8 cellular contexts compared by ENCODE assay signal in genomic region chr15:89556413-89557262, GRCh38. TPM values are rescaled to one million over a fixed set of nuclear protein-coding genes. Genes with fewer than 3 reads are reported as not detected.
DNase-seq lines count a peak whose midpoint lies in the region; ATAC-seq and TF ChIP-seq lines count a peak whose summit lies in the region.

No MANE protein-coding gene starts in this region.

- H2AFZ ChIP-seq in OCI-LY1 (ENCODE audit: low read length) = no peak overlapping the region

- peaks cover 5% of the 10 kb centered on the region for H3K27me3 Mint-ChIP-seq in activated T-helper 17 cell treated with anti-CD3 and anti-CD28 coated beads, Interleukin-2, amount 50 U/mL, for 72 hours

- no peak overlapping the region for H3K4me3 Mint-ChIP-seq in activated T-helper 17 cell treated with anti-CD3 and anti-CD28 coated beads, Interleukin-2, amount 50 U/mL, for 72 hours

- WGBS in ovary, 3 donors = 43 to 50% (median 47%) methylated on average over 9 of the region's 9 CpGs

- H3K36me3 ChIP-seq in OCI-LY1 (ENCODE audit: insufficient read depth, low read length) (no peaks in the 10 kb centered on the region), ovary (no peaks in the 10 kb centered on the region)

- DNase-seq in DMS53 (lab: John Stamatoyannopoulos, UW) = peak; percentile 78
- peak in 41 of 76 experiments; percentile 3 to 58 (median 19) for DNase-seq in HUDEP-2 (lab: John Stamatoyannopoulos, UW; ENCODE audit: unreplicated experiment in 76 of 76)
- peak; percentile 68 for DNase-seq in foreskin melanocyte
- DNase-seq in ovary = peak in 4 of 5 donors; percentile 13 to 37 (median 24)

- peak; percentile 51 for ATAC-seq in activated T-helper 17 cell treated with anti-CD3 and anti-CD28 coated beads, Interleukin-2, amount 50 U/mL, for 72 hours (replicated peaks)
- ATAC-seq in HG02884 (IDR thresholded peaks at IDR 0.05; ENCODE audit: unreplicated experiment) (no peak), GM19395 (IDR thresholded peaks at IDR 0.05; ENCODE audit: unreplicated experiment) (no peak)

- no peak for TF ChIP-seq POLR2A in ovary (IDR thresholded peaks at IDR 0.05)

- TF ChIP-seq CTCF in OCI-LY1 (IDR thresholded peaks at IDR 0.05; ENCODE audit: low read length) = peak; percentile 56
- TF ChIP-seq CTCF in ovary (IDR thresholded peaks at IDR 0.05) = peak; percentile 39 to 49 (median 41)

- no peak overlapping the region for H3K4me3 ChIP-seq in OCI-LY1 (ENCODE audit: low read depth, low read length, poor library complexity, severe bottlenecking)
- H3K4me3 ChIP-seq in ovary = no peak overlapping the region

- H3K36me3 Mint-ChIP-seq in activated T-helper 17 cell treated with anti-CD3 and anti-CD28 coated beads, Interleukin-2, amount 50 U/mL, for 72 hours (ENCODE audit: low read depth) = no peaks in the 10 kb centered on the region

- H3K9ac ChIP-seq in OCI-LY1 (ENCODE audit: low read length) = no peak overlapping the region

- H3K4me1 Mint-ChIP-seq in activated T-helper 17 cell treated with anti-CD3 and anti-CD28 coated beads, Interleukin-2, amount 50 U/mL, for 72 hours = no peaks in the 10 kb centered on the region

- H3K4me1 ChIP-seq in OCI-LY1 (ENCODE audit: insufficient read depth, low read length, severe bottlenecking) (no peaks in the 10 kb centered on the region), ovary (ENCODE audit: insufficient read depth) (no peaks in the 10 kb centered on the region)

- TF ChIP-seq EP300 in ovary (IDR thresholded peaks at IDR 0.05) = no peak

- H3K27me3 ChIP-seq in OCI-LY1 (ENCODE audit: insufficient read depth, low read length) (no peaks in the 10 kb centered on the region), ovary (no peaks in the 10 kb centered on the region)

- H3K9me3 ChIP-seq in OCI-LY1 (ENCODE audit: low read length) = no peaks in the 10 kb centered on the region
- H3K9me3 ChIP-seq in ovary = no peaks in the 10 kb centered on the region

- H3K9me3 Mint-ChIP-seq in activated T-helper 17 cell treated with anti-CD3 and anti-CD28 coated beads, Interleukin-2, amount 50 U/mL, for 72 hours = no peaks in the 10 kb centered on the region

- intact Hi-C loops in ovary (cut with DNase I) = no loop called here

- no peaks in the 10 kb centered on the region for H3K9me2 ChIP-seq in OCI-LY1 (ENCODE audit: low read depth, low read length)

- no peak overlapping the region for H3K4me2 ChIP-seq in OCI-LY1 (ENCODE audit: low read length)

- no peak overlapping the region for H3K27ac Mint-ChIP-seq in activated T-helper 17 cell treated with anti-CD3 and anti-CD28 coated beads, Interleukin-2, amount 50 U/mL, for 72 hours

- H3K27ac ChIP-seq in OCI-LY1 (ENCODE audit: low read depth, low read length, poor library complexity, severe bottlenecking) (no peak overlapping the region), ovary (no peak overlapping the region)

- H3K79me2 ChIP-seq in OCI-LY1 (ENCODE audit: insufficient read depth, low read length) = no peaks in the 10 kb centered on the region

- H3F3A ChIP-seq in OCI-LY1 (ENCODE audit: insufficient read depth, low read length) = no peaks in the 10 kb centered on the region

- no peaks in the 10 kb centered on the region for H4K20me1 ChIP-seq in OCI-LY1 (ENCODE audit: insufficient read depth, low read length)

RNA-seq across cellular contexts. Expression of gene TICRR, which starts 18.6 kb away (rescaled TPM):
- total RNA-seq in activated T-helper 17 cell treated with anti-CD3 and anti-CD28 coated beads, Interleukin-2, amount 50 U/mL, for 72 hours = 10 to 100 TPM; 15.4 to 22.7 TPM
- total RNA-seq in ovary = under 1 TPM; 0.08 to 0.32 (median 0.15) TPM
- polyA plus RNA-seq in ovary = under 1 TPM; 0.25 to 0.31 TPM

Comparison
In these comparisons a context has a peak if more than half of its experiments do, and no peak if none do; other contexts are left out.
1. DNase-seq: peak in every context shown above with its lines; median percentile 78 in DMS53; 68 in foreskin melanocyte; 24 in ovary; 19 in HUDEP-2.
2. RNA of gene TICRR, which starts 18.6 kb away (total RNA-seq): 15.4 to 22.7 TPM in activated T-helper 17 cell treated with anti-CD3 and anti-CD28 coated beads, Interleukin-2, amount 50 U/mL, for 72 hours; 0.08 to 0.32 TPM in ovary; every median in the first group is over 10 times any median in the second.